ENCODE assay signal across 8 cellular contexts in genomic region chr1:35031103-35031452, GRCh38. TPM values are rescaled to one million over a fixed set of nuclear protein-coding genes. Genes with fewer than 3 reads are reported as not detected.
DNase-seq lines count a peak whose midpoint lies in the region; ATAC-seq and TF ChIP-seq lines count a peak whose summit lies in the region.

No MANE protein-coding gene starts in this region.

- DNase-seq in AG04449 (ENCODE audit: low read depth, low spot score) (no peak), SJCRH30 (peak; percentile 38 to 50), right cardiac atrium (peak in 2 of 3 donors; percentile 18 to 60), sigmoid colon (no peak), KG1 (lab: John Stamatoyannopoulos, UW) (no peak)
- DNase-seq in activated naive CD8-positive, alpha-beta T cell treated with anti-CD3 and anti-CD28 coated beads, Interleukin-2, amount 50 U/mL, for 16 hours (ENCODE audit: low read depth, low spot score): peak; percentile 15

- no peak for TF ChIP-seq POLR2A in sigmoid colon (IDR thresholded peaks at IDR 0.05)

- H3K27me3 ChIP-seq in SJCRH30: no peaks in the 10 kb centered on the region
- H3K27me3 ChIP-seq in right cardiac atrium (ENCODE audit: control insufficient read depth, insufficient read depth): no peaks in the 10 kb centered on the region
- H3K27me3 ChIP-seq in sigmoid colon: no peaks in the 10 kb centered on the region

- H3K4me1 ChIP-seq in SJCRH30 (no peaks in the 10 kb centered on the region), right cardiac atrium (ENCODE audit: control insufficient read depth, insufficient read depth, low read length) (no peaks in the 10 kb centered on the region), sigmoid colon (peaks cover 0 to 23% (median 18%) of the 10 kb centered on the region in 4 donors)

- peak; percentile 21 for ATAC-seq in GM19467 (IDR thresholded peaks at IDR 0.05; ENCODE audit: unreplicated experiment)
- ATAC-seq in right cardiac atrium: peak; percentile 40 to 53
- no peak for ATAC-seq in GM18519 (IDR thresholded peaks at IDR 0.05; ENCODE audit: low FRiP score, unreplicated experiment)

- H3K4me3 ChIP-seq in AG04449 (ENCODE audit: low read depth, low read length) (peak overlapping the region; percentile 91), SJCRH30 (peak overlapping the region; percentile 69), right cardiac atrium (ENCODE audit: low read length) (peak overlapping the region; percentile 87), sigmoid colon (peak overlapping the region; percentile 61 to 76 (median 70))

- WGBS in right cardiac atrium: under 1% methylated on average over 11 of the region's 11 CpGs
- WGBS in sigmoid colon, 2 donors: 0 to 1% methylated on average over 11 of the region's 11 CpGs

- H3K27ac ChIP-seq in SJCRH30: peak overlapping the region; percentile 66
- peak overlapping the region; percentile 93 for H3K27ac ChIP-seq in right cardiac atrium (ENCODE audit: low read length)
- H3K27ac ChIP-seq in sigmoid colon: peak overlapping the region; percentile 90 to 93 (median 92)

- POLR2A ChIA-PET in AG04449 (lab: Yijun Ruan, JAX): interaction anchor here (1.2 to 3.1 kb wide), 3 partner anchors 14 to 46 kb away, joined by 3 to 17 read pairs (median 12); partner anchors contain the start of gene TMEM35B

- H3K36me3 ChIP-seq in SJCRH30 (no peaks in the 10 kb centered on the region), sigmoid colon (peaks cover 0 to 9% (median 2%) of the 10 kb centered on the region in 4 donors)

- H3K9me3 ChIP-seq in SJCRH30 (replicated peaks): peaks cover 9% of the 10 kb centered on the region; the same call in 1 of the 2 replicates
- H3K9me3 ChIP-seq in right cardiac atrium (ENCODE audit: control insufficient read depth, low read length): no peaks in the 10 kb centered on the region
- peaks cover 0 to 4% (median 0%) of the 10 kb centered on the region in 4 donors for H3K9me3 ChIP-seq in sigmoid colon

- no peak for TF ChIP-seq CTCF in AG04449 (IDR thresholded peaks at IDR 0.05; ENCODE audit: insufficient read depth, low read length, missing control alignments)
- no peak for TF ChIP-seq CTCF in sigmoid colon (IDR thresholded peaks at IDR 0.05)

- intact Hi-C loops in right cardiac atrium (cut with DNase I): no loop called here
- intact Hi-C loops in sigmoid colon (cut with DNase I): loop anchor here (1.0 to 5.0 kb wide), 3 partner anchors 44 to 161 kb away; partner anchors contain the start of genes SFPQ, TMEM35B and ZMYM1

- no peak for TF ChIP-seq EP300 in sigmoid colon (IDR thresholded peaks at IDR 0.05)

- CTCF ChIA-PET in AG04449 (lab: Yijun Ruan, JAX): interaction anchor here (1.3 to 1.7 kb wide), 2 partner anchors 16 to 46 kb away, joined by 3 to 6 read pairs; partner anchors contain the start of gene TMEM35B

RNA-seq across cellular contexts. Expression of gene ZMYM6, which starts 0.7 kb away (rescaled TPM):
- total RNA-seq in SJCRH30 (2014; rRNA removed; shearing (Covaris generic)): 19.7 and 25.1 TPM in 2 replicates
- 10 to 100 TPM; 14.3 to 18.1 (median 16.1) TPM for total RNA-seq in right cardiac atrium
- polyA plus RNA-seq in right cardiac atrium: 11.5 TPM
- total RNA-seq in sigmoid colon: 10 to 100 TPM; 12.3 to 18.0 (median 14.5) TPM
- 1 to 10 TPM; 5.4 to 8.7 (median 6.7) TPM for polyA plus RNA-seq in sigmoid colon

RNA-seq across cellular contexts. Expression of gene TMEM35B, which starts 45.9 kb away (rescaled TPM):
- 18.0 and 19.8 TPM in 2 replicates for total RNA-seq in SJCRH30 (2014; rRNA removed; shearing (Covaris generic))
- total RNA-seq in right cardiac atrium (10 to 100 TPM; 17.0 to 20.2 (median 18.7) TPM), sigmoid colon (10 to 100 TPM; 18.6 to 53.8 (median 29.0) TPM)
- polyA plus RNA-seq in right cardiac atrium (31.9 TPM), sigmoid colon (10 to 100 TPM in 1 of 3 donors, 1 to 10 TPM in 2; 7.6 to 38.8 (median 9.0) TPM)

RNA-seq across cellular contexts. Expression of gene ZMYM1, which starts 48.1 kb away (rescaled TPM):
- 36.8 and 42.3 TPM in 2 replicates for total RNA-seq in SJCRH30 (2014; rRNA removed; shearing (Covaris generic))
- total RNA-seq in right cardiac atrium: 1 to 10 TPM; 5.5 to 9.9 (median 8.9) TPM
- polyA plus RNA-seq in right cardiac atrium: 2.6 TPM
- total RNA-seq in sigmoid colon: 10 to 100 TPM; 13.0 to 29.6 (median 19.3) TPM
- polyA plus RNA-seq in sigmoid colon: 1 to 10 TPM; 1.8 to 3.7 (median 2.1) TPM

Comparison
In these comparisons a context has a peak if more than half of its experiments do, and no peak if none do; other contexts are left out.
1. DNase-seq: peak in SJCRH30 (2 of 2), activated naive CD8-positive, alpha-beta T cell treated with anti-CD3 and anti-CD28 coated beads, Interleukin-2, amount 50 U/mL, for 16 hours (single experiment) and right cardiac atrium (2 of 3); none in AG04449 (single experiment), sigmoid colon (single experiment) and KG1 (single experiment).
2. Peak in every context shown above with its lines, with median percentiles within 50 percentile points of each other: H3K4me3 ChIP-seq and H3K27ac ChIP-seq.